ENCODE assay signal across 27 cellular contexts in the genomic region with DNA sequence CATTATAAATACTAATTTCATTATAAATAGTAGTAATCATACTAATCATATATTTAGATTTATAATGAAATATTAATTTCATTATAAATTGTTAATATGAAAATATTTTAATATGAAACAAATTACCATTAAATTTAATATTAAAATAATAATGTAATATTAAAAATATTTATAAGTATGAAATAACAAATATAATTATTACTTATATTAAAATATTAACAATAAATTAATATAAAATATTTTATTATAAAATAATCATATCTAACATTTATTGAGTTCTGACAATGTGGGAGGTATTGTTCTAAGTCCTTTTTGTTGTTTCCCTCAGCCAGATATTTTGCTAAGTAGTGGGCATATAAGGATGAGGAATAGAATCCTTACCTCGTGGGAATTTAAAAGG.
"Had no signal": no experiment of that assay in that cellular context is flagged by ENCODE, and none has a peak within 500 bp of the region (broad histone marks: within the 10 kb centered on the region; RNA-seq: fewer than 3 reads in every experiment).

No MANE protein-coding gene starts in this region.

- H3K36me3 ChIP-seq: brain microvascular endothelial cell, WERI-Rb-1 had no signal

- H3K36me3 Mint-ChIP-seq: activated CD4-positive, alpha-beta memory T cell treated with anti-CD3 and anti-CD28 coated beads for 36 hours; activated CD8-positive, alpha-beta memory T cell treated with anti-CD3 and anti-CD28 coated beads, Interleukin-2, amount 10 ng/mL, durations not matched to agents 7 days and 5 days; activated naive CD4-positive, alpha-beta T cell treated with anti-CD3 and anti-CD28 coated beads, Interleukin-2, amount 10 ng/mL, durations not matched to agents 7 days and 5 days; activated naive CD4-positive, alpha-beta T cell treated with anti-CD3 and anti-CD28 coated beads, Interleukin-2, amount 50 U/mL, for 72 hours; activated naive CD8-positive, alpha-beta T cell treated with anti-CD3 and anti-CD28 coated beads, Interleukin-2, amount 10 ng/mL, durations not matched to agents 7 days and 5 days had no signal

- H3K4me3 Mint-ChIP-seq: activated CD4-positive, alpha-beta memory T cell treated with anti-CD3 and anti-CD28 coated beads for 36 hours; activated CD4-positive, alpha-beta T cell treated with anti-CD3 and anti-CD28 coated beads for 36 hours; activated CD4-positive, alpha-beta T cell treated with anti-CD3 and anti-CD28 coated beads, Interleukin-2, amount 10 ng/mL, durations not matched to agents 24 days and 14 days; activated CD8-positive, alpha-beta memory T cell treated with anti-CD3 and anti-CD28 coated beads, Interleukin-2, amount 10 ng/mL, durations not matched to agents 7 days and 5 days; activated CD8-positive, alpha-beta T cell treated with anti-CD3 and anti-CD28 coated beads, Interleukin-2, amount 10 ng/mL, durations not matched to agents 7 days and 5 days; activated naive CD4-positive, alpha-beta T cell treated with anti-CD3 and anti-CD28 coated beads, Interleukin-2, amount 10 ng/mL, durations not matched to agents 7 days and 5 days; activated naive CD8-positive, alpha-beta T cell treated with anti-CD3 and anti-CD28 coated beads, Interleukin-2, amount 10 ng/mL, durations not matched to agents 7 days and 5 days; central memory CD8-positive, alpha-beta T cell had no signal

- H3K27me3 ChIP-seq: brain microvascular endothelial cell had no signal

- H3K9me3 Mint-ChIP-seq: activated CD4-positive, alpha-beta T cell treated with anti-CD3 and anti-CD28 coated beads, Interleukin-2, amount 10 ng/mL, durations not matched to agents 24 days and 14 days had no signal

- FAIRE-seq: astrocyte, bronchial epithelial cell had no signal

- H3K4me1 Mint-ChIP-seq: activated CD4-positive, alpha-beta T cell treated with anti-CD3 and anti-CD28 coated beads for 36 hours; activated CD4-positive, alpha-beta T cell treated with anti-CD3 and anti-CD28 coated beads, Interleukin-2, amount 10 ng/mL, durations not matched to agents 24 days and 14 days; activated CD8-positive, alpha-beta memory T cell treated with anti-CD3 and anti-CD28 coated beads, Interleukin-2, amount 10 ng/mL, durations not matched to agents 7 days and 5 days; activated naive CD4-positive, alpha-beta T cell treated with anti-CD3 and anti-CD28 coated beads, Interleukin-2, amount 10 ng/mL, durations not matched to agents 7 days and 5 days; activated naive CD8-positive, alpha-beta T cell treated with anti-CD3 and anti-CD28 coated beads, Interleukin-2, amount 10 ng/mL, durations not matched to agents 7 days and 5 days; central memory CD8-positive, alpha-beta T cell had no signal

- H3K27ac ChIP-seq: brain microvascular endothelial cell, WERI-Rb-1 had no signal

- H3K27ac Mint-ChIP-seq: activated CD4-positive, alpha-beta memory T cell treated with anti-CD3 and anti-CD28 coated beads for 36 hours; activated CD4-positive, alpha-beta T cell treated with anti-CD3 and anti-CD28 coated beads for 36 hours; activated CD4-positive, alpha-beta T cell treated with anti-CD3 and anti-CD28 coated beads, Interleukin-2, amount 10 ng/mL, durations not matched to agents 24 days and 14 days; activated CD8-positive, alpha-beta memory T cell treated with anti-CD3 and anti-CD28 coated beads, Interleukin-2, amount 10 ng/mL, durations not matched to agents 7 days and 5 days; activated CD8-positive, alpha-beta T cell treated with anti-CD3 and anti-CD28 coated beads, Interleukin-2, amount 10 ng/mL, durations not matched to agents 7 days and 5 days; activated naive CD4-positive, alpha-beta T cell treated with anti-CD3 and anti-CD28 coated beads, Interleukin-2, amount 10 ng/mL, durations not matched to agents 7 days and 5 days; activated naive CD4-positive, alpha-beta T cell treated with anti-CD3 and anti-CD28 coated beads, Interleukin-2, amount 50 U/mL, for 72 hours; activated naive CD8-positive, alpha-beta T cell treated with anti-CD3 and anti-CD28 coated beads, Interleukin-2, amount 10 ng/mL, durations not matched to agents 7 days and 5 days had no signal

- DNase-seq: activated CD4-positive, alpha-beta memory T cell treated with anti-CD3 and anti-CD28 coated beads for 36 hours; activated CD4-positive, alpha-beta T cell treated with anti-CD3 and anti-CD28 coated beads for 36 hours; activated CD4-positive, alpha-beta T cell treated with anti-CD3 and anti-CD28 coated beads, Interleukin-2, amount 10 ng/mL, durations not matched to agents 24 days and 14 days; activated CD4-positive, CD25-positive, alpha-beta regulatory T cell; activated CD4-positive, CD25-positive, alpha-beta regulatory T cell treated with anti-CD3 and anti-CD28 coated beads, Interleukin-2, amount 50 U/mL, for 72 hours; activated CD8-positive, alpha-beta memory T cell treated with anti-CD3 and anti-CD28 coated beads, Interleukin-2, amount 10 ng/mL, durations not matched to agents 7 days and 5 days; activated CD8-positive, alpha-beta memory T cell treated with anti-CD3 and anti-CD28 coated beads, Interleukin-2, amount 50 U/mL, for 4 hours; activated CD8-positive, alpha-beta T cell treated with anti-CD3 and anti-CD28 coated beads, Interleukin-2, amount 10 ng/mL, durations not matched to agents 7 days and 5 days; activated gamma-delta T cell; activated naive CD4-positive, alpha-beta T cell; activated naive CD4-positive, alpha-beta T cell treated with anti-CD3 and anti-CD28 coated beads, Interleukin-2, amount 10 ng/mL, durations not matched to agents 7 days and 5 days; activated naive CD8-positive, alpha-beta T cell treated with anti-CD3 and anti-CD28 coated beads, Interleukin-2, amount 10 ng/mL, durations not matched to agents 7 days and 5 days; activated T-cell treated with anti-CD3 and anti-CD28 coated beads, Interleukin-2, amount 50 U/mL, for 1 hour; activated T-cell treated with anti-CD3 and anti-CD28 coated beads, Interleukin-2, amount 50 U/mL, for 48 hours; brain microvascular endothelial cell; cortex of kidney; dermis blood vessel endothelial cell; effector CD4-positive, alpha-beta T cell; foreskin fibroblast; head of caudate nucleus; T-helper 2 cell; WERI-Rb-1 had no signal

- ATAC-seq: activated CD4-positive, alpha-beta T cell treated with anti-CD3 and anti-CD28 coated beads for 36 hours; activated CD8-positive, alpha-beta memory T cell treated with anti-CD3 and anti-CD28 coated beads, Interleukin-2, amount 10 ng/mL, durations not matched to agents 7 days and 5 days; activated CD8-positive, alpha-beta T cell treated with anti-CD3 and anti-CD28 coated beads, Interleukin-2, amount 10 ng/mL, durations not matched to agents 7 days and 5 days; activated naive CD4-positive, alpha-beta T cell treated with anti-CD3 and anti-CD28 coated beads, Interleukin-2, amount 50 U/mL, for 72 hours; esophagus mucosa had no signal

- H3K27me3 Mint-ChIP-seq: activated CD4-positive, alpha-beta memory T cell treated with anti-CD3 and anti-CD28 coated beads for 36 hours; activated CD4-positive, alpha-beta T cell treated with anti-CD3 and anti-CD28 coated beads for 36 hours; activated CD4-positive, alpha-beta T cell treated with anti-CD3 and anti-CD28 coated beads, Interleukin-2, amount 10 ng/mL, durations not matched to agents 24 days and 14 days; activated CD8-positive, alpha-beta memory T cell treated with anti-CD3 and anti-CD28 coated beads, Interleukin-2, amount 10 ng/mL, durations not matched to agents 7 days and 5 days; activated naive CD4-positive, alpha-beta T cell treated with anti-CD3 and anti-CD28 coated beads, Interleukin-2, amount 10 ng/mL, durations not matched to agents 7 days and 5 days; activated naive CD8-positive, alpha-beta T cell treated with anti-CD3 and anti-CD28 coated beads, Interleukin-2, amount 10 ng/mL, durations not matched to agents 7 days and 5 days; central memory CD8-positive, alpha-beta T cell had no signal
